In the genomic region with DNA sequence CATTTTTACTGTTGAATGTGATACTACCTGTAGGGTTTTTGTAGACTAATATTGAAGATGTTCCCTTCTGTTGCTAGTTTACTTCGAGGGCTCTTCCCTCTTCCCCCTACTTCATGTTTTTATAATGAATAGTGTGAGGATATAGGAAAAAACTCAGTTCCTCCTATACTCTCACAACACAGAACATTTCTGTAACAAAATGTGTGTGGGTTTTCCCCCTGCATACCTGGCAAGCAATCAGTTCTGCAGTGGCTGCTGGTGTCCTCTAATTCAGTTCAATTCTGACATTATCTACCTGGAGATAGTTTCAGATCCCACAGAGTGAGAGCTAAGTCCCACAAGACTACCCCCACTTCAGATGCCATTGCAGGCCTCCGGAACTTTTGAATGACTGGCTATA, we compare ENCODE assay signal across 26 cellular contexts.
"Had no signal": no experiment of that assay in that cellular context is flagged by ENCODE, and none has a peak within 500 bp of the region (broad histone marks: within the 10 kb centered on the region; RNA-seq: fewer than 3 reads in every experiment).

No MANE protein-coding gene starts in this region.

- H3K27ac ChIP-seq: brain microvascular endothelial cell, epithelial cell of prostate, esophagus squamous epithelium, gastroesophageal sphincter, heart right ventricle had no signal

- H3K27me3 Mint-ChIP-seq: activated CD4-positive, alpha-beta memory T cell treated with anti-CD3 and anti-CD28 coated beads, Interleukin-2, amount 10 ng/mL, durations not matched to agents 7 days and 5 days; activated CD4-positive, alpha-beta T cell treated with anti-CD3 and anti-CD28 coated beads, Interleukin-2, amount 10 ng/mL, durations not matched to agents 7 days and 5 days; activated naive CD8-positive, alpha-beta T cell; activated T-helper 17 cell treated with anti-CD3 and anti-CD28 coated beads, Interleukin-2, amount 50 U/mL, for 72 hours had no signal

- H3K4me3 Mint-ChIP-seq: activated CD4-positive, alpha-beta memory T cell treated with anti-CD3 and anti-CD28 coated beads, Interleukin-2, amount 10 ng/mL, durations not matched to agents 7 days and 5 days; activated CD4-positive, alpha-beta T cell treated with anti-CD3 and anti-CD28 coated beads, Interleukin-2, amount 10 ng/mL, durations not matched to agents 7 days and 5 days; activated naive CD8-positive, alpha-beta T cell; activated T-cell treated with anti-CD3 and anti-CD28 coated beads, Interleukin-2, amount 50 U/mL, for 4 hours; activated T-helper 17 cell treated with anti-CD3 and anti-CD28 coated beads, Interleukin-2, amount 50 U/mL, for 72 hours had no signal

- H3K27ac Mint-ChIP-seq: activated CD4-positive, alpha-beta memory T cell treated with anti-CD3 and anti-CD28 coated beads, Interleukin-2, amount 10 ng/mL, durations not matched to agents 7 days and 5 days; activated CD4-positive, alpha-beta T cell treated with anti-CD3 and anti-CD28 coated beads, Interleukin-2, amount 10 ng/mL, durations not matched to agents 7 days and 5 days; activated naive CD8-positive, alpha-beta T cell; activated T-helper 17 cell treated with anti-CD3 and anti-CD28 coated beads, Interleukin-2, amount 50 U/mL, for 72 hours had no signal

- H3K9me3 ChIP-seq: gastroesophageal sphincter had no signal

- H3K4me3 ChIP-seq: esophagus squamous epithelium, gastroesophageal sphincter, heart right ventricle had no signal

- H3K36me3 ChIP-seq: brain microvascular endothelial cell had no signal

- H3K4me1 ChIP-seq: esophagus squamous epithelium, gastroesophageal sphincter had no signal

- H3K9me3 Mint-ChIP-seq: activated CD4-positive, alpha-beta memory T cell treated with anti-CD3 and anti-CD28 coated beads, Interleukin-2, amount 10 ng/mL, durations not matched to agents 7 days and 5 days; activated T-cell treated with anti-CD3 and anti-CD28 coated beads, Interleukin-2, amount 50 U/mL, for 4 hours; activated T-helper 17 cell treated with anti-CD3 and anti-CD28 coated beads, Interleukin-2, amount 50 U/mL, for 72 hours had no signal

- H3K4me1 Mint-ChIP-seq: activated T-helper 17 cell treated with anti-CD3 and anti-CD28 coated beads, Interleukin-2, amount 50 U/mL, for 72 hours had no signal

- DNase-seq: activated CD4-positive, alpha-beta memory T cell treated with anti-CD3 and anti-CD28 coated beads, Interleukin-2, amount 10 ng/mL, durations not matched to agents 7 days and 5 days; activated CD4-positive, alpha-beta T cell treated with anti-CD3 and anti-CD28 coated beads for 1 hour; activated CD4-positive, alpha-beta T cell treated with anti-CD3 and anti-CD28 coated beads for 4 hours; activated CD4-positive, alpha-beta T cell treated with anti-CD3 and anti-CD28 coated beads, Interleukin-2, amount 10 ng/mL, durations not matched to agents 7 days and 5 days; activated CD4-positive, alpha-beta T cell treated with anti-CD3 and anti-CD28 coated beads, Interleukin-2, amount 50 U/mL, for 4 hours; activated effector memory CD4-positive, alpha-beta T cell treated with Interleukin-2 at 50 U/mL for 16 hours; activated gamma-delta T cell treated with Interleukin-2 at 50 U/mL for 16 hours; activated naive CD4-positive, alpha-beta T cell treated with anti-CD3 and anti-CD28 coated beads, Interleukin-2, amount 50 U/mL, for 16 hours; activated naive CD4-positive, alpha-beta T cell treated with Interleukin-2 at 50 U/mL for 16 hours; activated T-cell treated with anti-CD3 and anti-CD28 coated beads, Interleukin-2, amount 50 U/mL, for 4 hours; amniotic stem cell; anterior cingulate cortex; brain microvascular endothelial cell; caudate nucleus; effector CD8-positive, alpha-beta T cell; esophagus squamous epithelium; foreskin melanocyte; heart right ventricle; T-helper 2 cell had no signal

- H3K27me3 ChIP-seq: brain microvascular endothelial cell, esophagus squamous epithelium, gastroesophageal sphincter, heart right ventricle had no signal

- ATAC-seq: activated T-cell treated with anti-CD3 and anti-CD28 coated beads, Interleukin-2, amount 50 U/mL, for 4 hours; activated T-helper 17 cell treated with anti-CD3 and anti-CD28 coated beads, Interleukin-2, amount 50 U/mL, for 72 hours; gastroesophageal sphincter; heart right ventricle had no signal

- FAIRE-seq: bronchial epithelial cell, endometrium, endothelial cell of umbilical vein had no signal
